ENCODE assay signal across 8 cellular contexts in the genomic region with DNA sequence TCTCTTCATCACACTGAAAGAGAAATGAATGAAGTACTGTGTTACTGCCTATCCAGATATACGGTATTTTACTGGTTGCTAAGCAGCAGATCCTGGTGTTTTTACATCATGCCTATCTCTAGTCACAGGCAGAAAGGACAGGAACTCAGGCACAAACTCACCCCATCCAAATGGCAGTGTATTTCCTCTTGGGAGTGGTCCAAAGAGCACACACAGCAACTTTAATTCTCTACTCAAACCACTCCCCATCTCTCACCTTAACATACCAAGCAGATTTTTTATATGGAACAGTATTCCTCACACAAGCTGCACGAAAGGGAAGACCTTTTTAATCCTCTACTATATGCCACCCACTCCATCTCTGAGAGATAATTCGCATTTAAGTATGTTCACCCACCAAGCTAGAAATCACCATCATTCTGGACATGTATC. TPM values are rescaled to one million over a fixed set of nuclear protein-coding genes. Genes with fewer than 3 reads are reported as not detected.
DNase-seq lines count a peak whose midpoint lies in the region; ATAC-seq and TF ChIP-seq lines count a peak whose summit lies in the region.

No MANE protein-coding gene starts in this region.

- no peaks in the 10 kb centered on the region for H3K9me3 ChIP-seq in SK-N-MC (ENCODE audit: low read depth, low read length)

- H3K9ac ChIP-seq in SK-N-MC (ENCODE audit: insufficient read length): no peak overlapping the region

- no peak for TF ChIP-seq CTCF in fibroblast of mammary gland (conservative IDR thresholded peaks at IDR 0.05; ENCODE audit: control insufficient read depth, insufficient read depth, low read depth, low read length)

- ATAC-seq in HG02938 (IDR thresholded peaks at IDR 0.05; ENCODE audit: unreplicated experiment) (no peak), GM18861 (IDR thresholded peaks at IDR 0.05; ENCODE audit: unreplicated experiment) (no peak)

- peak overlapping the region; percentile 52 for H3K27ac ChIP-seq in SK-N-MC

- peak; percentile 61 for DNase-seq in Caki2 (ENCODE audit: low read depth)
- no peak for DNase-seq in SK-N-MC (ENCODE audit: low read depth, low spot score)
- DNase-seq in fibroblast of mammary gland (ENCODE audit: low read depth): peak; percentile 31
- DNase-seq in occipital lobe (lab: John Stamatoyannopoulos, UW): peak; percentile 38
- no peak for DNase-seq in activated CD4-positive, alpha-beta T cell treated with anti-CD3 and anti-CD28 coated beads for 4 hours
- DNase-seq in NCI-H1694 (lab: John Stamatoyannopoulos, UW): no peak

- in situ Hi-C loops in Caki2 (cut with HindIII; ENCODE audit: low pct_unique_long_range_greater_than_20kb, low sequenced_read_pairs): no loop called here

- peaks cover 29% of the 10 kb centered on the region for H3K36me3 ChIP-seq in SK-N-MC (ENCODE audit: insufficient read depth, low read length)

- H3K4me3 ChIP-seq in SK-N-MC: no peak overlapping the region
- H3K4me3 ChIP-seq in fibroblast of mammary gland (ENCODE audit: control insufficient read depth, low read depth, low read length): no peak overlapping the region

RNA-seq across cellular contexts. Expression of gene EIF4G3, which starts 27.3 kb away (rescaled TPM):
- 7.2 and 7.6 TPM in 2 replicates for total RNA-seq in Caki2 (2014; rRNA removed; shearing (Covaris generic); ENCODE audit: low replicate concordance)
- total RNA-seq in occipital lobe: 47.4 TPM

Comparison
In these comparisons a context has a peak if more than half of its experiments do, and no peak if none do; other contexts are left out.
1. DNase-seq: peak in Caki2 (single experiment), fibroblast of mammary gland (single experiment) and occipital lobe (single experiment); none in SK-N-MC (single experiment), activated CD4-positive, alpha-beta T cell treated with anti-CD3 and anti-CD28 coated beads for 4 hours (0 of 2) and NCI-H1694 (single experiment).